33 cellular contexts compared by ENCODE assay signal in the genomic region with DNA sequence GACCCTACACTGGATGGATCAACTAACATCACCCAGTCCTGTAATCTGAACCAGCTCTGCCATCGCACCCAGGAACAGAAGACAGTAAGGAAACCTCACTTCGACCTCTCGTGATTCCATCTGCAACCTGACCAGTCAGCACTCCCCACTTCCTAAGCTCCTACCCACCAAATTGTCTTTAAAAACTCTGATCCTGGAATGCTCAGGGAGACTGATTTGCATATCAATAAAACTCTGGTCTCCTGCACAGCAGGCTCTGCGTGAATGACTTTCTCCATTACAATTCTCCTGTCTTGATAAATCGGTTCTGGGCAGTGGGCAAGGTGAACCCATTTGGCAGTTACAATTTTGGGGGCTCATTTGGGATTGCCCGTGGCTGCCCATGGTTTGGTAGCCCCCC.
"Had no signal": no experiment of that assay in that cellular context is flagged by ENCODE, and none has a peak within 500 bp of the region (broad histone marks: within the 10 kb centered on the region; RNA-seq: fewer than 3 reads in every experiment).

No MANE protein-coding gene starts in this region.

- H3K36me3 ChIP-seq: ascending aorta, brain microvascular endothelial cell, gastrocnemius medialis, left ventricle myocardium inferior, pancreas, prostate gland, upper lobe of left lung, vagina, WERI-Rb-1 had no signal

- H3K4me1 ChIP-seq: ascending aorta, gastrocnemius medialis, left ventricle myocardium inferior, pancreas, prostate gland, upper lobe of left lung had no signal

- DNase-seq: activated CD4-positive, alpha-beta memory T cell treated with anti-CD3 and anti-CD28 coated beads for 36 hours; activated CD4-positive, alpha-beta T cell treated with anti-CD3 and anti-CD28 coated beads, Interleukin-2, amount 10 ng/mL, durations not matched to agents 24 days and 14 days; activated CD4-positive, CD25-positive, alpha-beta regulatory T cell treated with anti-CD3 and anti-CD28 coated beads, Interleukin-2, amount 50 U/mL, for 72 hours; activated CD8-positive, alpha-beta memory T cell treated with anti-CD3 and anti-CD28 coated beads, Interleukin-2, amount 50 U/mL, for 4 hours; activated effector memory CD4-positive, alpha-beta T cell treated with anti-CD3 and anti-CD28 coated beads, Interleukin-2, amount 50 U/mL, for 16 hours; activated naive CD4-positive, alpha-beta T cell treated with anti-CD3 and anti-CD28 coated beads, Interleukin-2, amount 10 ng/mL, durations not matched to agents 7 days and 5 days; activated naive CD8-positive, alpha-beta T cell treated with anti-CD3 and anti-CD28 coated beads, Interleukin-2, amount 10 ng/mL, durations not matched to agents 7 days and 5 days; activated T-cell treated with anti-CD3 and anti-CD28 coated beads, Interleukin-2, amount 50 U/mL, for 1 hour; brain microvascular endothelial cell; cortex of kidney; effector memory CD8-positive, alpha-beta T cell; erythroblast; gastrocnemius medialis; glutamatergic neuron; left ventricle myocardium inferior; nephron progenitor cell; pancreas; retina; stimulated activated CD4-positive, alpha-beta T cell treated with anti-CD3 and anti-CD28 coated beads, Interleukin-4, amount 100 ng/mL, for 24 hours; stimulated activated naive CD8-positive, alpha-beta T cell treated with anti-CD3 and anti-CD28 coated beads, Interleukin-15, amount 100 ng/mL, for 72 hours; substantia nigra; T-helper 17 cell; T1000; upper lobe of left lung; WERI-Rb-1 had no signal

- H3K4me3 ChIP-seq: ascending aorta, gastrocnemius medialis, hepatocyte, left ventricle myocardium inferior, lung, pancreas, prostate gland, skin epidermis, upper lobe of left lung, vagina had no signal

- H3K9me3 ChIP-seq: ascending aorta, gastrocnemius medialis, left ventricle myocardium inferior, pancreas, prostate gland, upper lobe of left lung, vagina had no signal

- H3K27me3 ChIP-seq: ascending aorta, brain microvascular endothelial cell, gastrocnemius medialis, hepatocyte, pancreas, upper lobe of left lung, vagina had no signal

- H3K27ac ChIP-seq: ascending aorta, brain microvascular endothelial cell, gastrocnemius medialis, hepatocyte, left ventricle myocardium inferior, pancreas, prostate gland, skin epidermis, upper lobe of left lung, vagina, WERI-Rb-1 had no signal

- ATAC-seq: effector memory CD8-positive, alpha-beta T cell; gastrocnemius medialis; pancreas; sciatic nerve; stimulated activated effector memory CD8-positive, alpha-beta T cell treated with anti-CD3 and anti-CD28 coated beads, Interleukin-12 subunit alpha, Interleukin-12 subunit beta, amount 100 ng/mL, for 72 hours; T-helper 17 cell had no signal
